ENCODE assay signal across 23 cellular contexts in the genomic region with DNA sequence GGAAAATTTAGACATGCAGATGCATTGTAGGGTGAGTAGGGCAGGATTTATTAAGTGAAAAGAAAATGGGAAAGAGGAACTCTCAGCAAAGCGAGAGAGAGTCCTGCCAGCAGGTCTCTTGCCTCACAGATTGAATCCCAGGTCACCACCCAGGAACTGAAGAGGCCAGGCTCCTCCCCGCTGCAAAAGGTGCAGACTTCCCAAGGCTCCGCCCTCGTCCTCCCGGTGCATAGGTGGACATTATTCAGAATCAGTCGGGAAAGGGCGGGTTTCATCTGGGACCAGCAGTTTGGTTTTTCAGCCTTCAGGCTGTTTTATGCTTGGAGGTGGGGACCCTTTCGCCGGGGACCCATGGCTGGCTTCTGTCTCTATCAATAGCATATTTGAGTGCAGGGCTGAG.
"Had no signal": no experiment of that assay in that cellular context is flagged by ENCODE, and none has a peak within 500 bp of the region (broad histone marks: within the 10 kb centered on the region; RNA-seq: fewer than 3 reads in every experiment).

No MANE protein-coding gene starts in this region.

- H3K4me1 ChIP-seq: breast epithelium, esophagus muscularis mucosa, foreskin keratinocyte, heart left ventricle, left lung, lower lobe of right lung, spleen, suprapubic skin, tibial artery had no signal

- H3K27ac ChIP-seq: breast epithelium, esophagus muscularis mucosa, foreskin keratinocyte, heart left ventricle, left lung, lower lobe of right lung, spleen, suprapubic skin, tibial artery had no signal

- H3K9me3 ChIP-seq: breast epithelium, esophagus muscularis mucosa, heart left ventricle, left lung, lower lobe of right lung, spleen, suprapubic skin, tibial artery had no signal

- H3K27me3 ChIP-seq: breast epithelium, esophagus muscularis mucosa, foreskin keratinocyte, heart left ventricle, left lung, spleen, suprapubic skin, tibial artery had no signal

- H3K4me3 ChIP-seq: breast epithelium, esophagus muscularis mucosa, heart left ventricle, left lung, lower lobe of right lung, spleen, suprapubic skin, tibial artery had no signal

- H3K36me3 ChIP-seq: breast epithelium, esophagus muscularis mucosa, heart left ventricle, left lung, lower lobe of right lung, spleen, suprapubic skin, tibial artery had no signal

- DNase-seq: activated CD4-positive, alpha-beta T cell treated with anti-CD3 and anti-CD28 coated beads, Interleukin-2, amount 50 U/mL, for 1 hour; activated CD8-positive, alpha-beta T cell treated with anti-CD3 and anti-CD28 coated beads for 36 hours; activated naive CD4-positive, alpha-beta T cell; activated T-cell treated with anti-CD3 and anti-CD28 coated beads, Interleukin-2, amount 50 U/mL, for 48 hours; central memory CD4-positive, alpha-beta T cell; foreskin keratinocyte; heart left ventricle; hypothalamus; left lung; lower lobe of right lung; mesenchymal stem cell; natural killer cell; posterior cingulate gyrus; right cardiac atrium; spleen; stimulated activated naive CD4-positive, alpha-beta T cell; T-helper 17 cell; T1000; tibial artery had no signal

- ATAC-seq: activated CD8-positive, alpha-beta T cell treated with anti-CD3 and anti-CD28 coated beads for 36 hours; activated naive CD4-positive, alpha-beta T cell treated with anti-CD3 and anti-CD28 coated beads, Interleukin-2, amount 50 U/mL, for 72 hours; foreskin keratinocyte; heart left ventricle; left lung; lower lobe of right lung; natural killer cell; right cardiac atrium; T-helper 17 cell had no signal
